In genomic region chr5:180461303-180461702, GRCh38 we compare ENCODE assay signal across 31 cellular contexts.
"Had no signal": no experiment of that assay in that cellular context is flagged by ENCODE, and none has a peak within 500 bp of the region (broad histone marks: within the 10 kb centered on the region; RNA-seq: fewer than 3 reads in every experiment).

No MANE protein-coding gene starts in this region.

- H3K27ac Mint-ChIP-seq: activated B cell treated with CpG ODN at 0.5 μM for 24 hours; activated CD4-positive, alpha-beta memory T cell treated with anti-CD3 and anti-CD28 coated beads for 36 hours; activated CD4-positive, alpha-beta T cell treated with anti-CD3 and anti-CD28 coated beads, Interleukin-2, amount 10 ng/mL, durations not matched to agents 24 days and 14 days; activated CD8-positive, alpha-beta memory T cell treated with anti-CD3 and anti-CD28 coated beads, Interleukin-2, amount 10 ng/mL, durations not matched to agents 7 days and 5 days; activated CD8-positive, alpha-beta T cell treated with anti-CD3 and anti-CD28 coated beads for 36 hours; activated naive CD4-positive, alpha-beta T cell treated with anti-CD3 and anti-CD28 coated beads, Interleukin-2, amount 10 ng/mL, durations not matched to agents 7 days and 5 days; activated naive CD4-positive, alpha-beta T cell treated with anti-CD3 and anti-CD28 coated beads, Interleukin-2, amount 50 U/mL, for 24 hours; activated naive CD8-positive, alpha-beta T cell; activated T-cell treated with anti-CD3 and anti-CD28 coated beads, Interleukin-2, amount 50 U/mL, for 72 hours; activated T-helper 1 cell treated with anti-CD3 and anti-CD28 coated beads, Interleukin-12 subunit alpha, Interleukin-12 subunit beta, Interleukin-2, Interleukin-4 antibody, amounts not matched to agents 30 ng/mL and 10 ng/mL and 1 ng/mL, durations not matched to agents 14 hours and 24 hours and 36 hours; activated T-helper 17 cell treated with anti-CD3 and anti-CD28 coated beads, Interleukin-2, amount 50 U/mL, for 72 hours; T-helper 1 cell treated with Interleukin-12 subunit alpha and Interleukin-12 subunit beta and Interleukin-4 antibody, amounts not matched to agents 30 μg/mL and 1 μg/mL, for 36 hours; T-helper 2 cell treated with Interferon-gamma antibody and Interleukin-4, amounts not matched to agents 5 μg/mL and 100 μg/mL, for 36 hours had no signal

- H3K36me3 Mint-ChIP-seq: activated CD4-positive, alpha-beta memory T cell treated with anti-CD3 and anti-CD28 coated beads for 36 hours; activated CD8-positive, alpha-beta memory T cell treated with anti-CD3 and anti-CD28 coated beads, Interleukin-2, amount 10 ng/mL, durations not matched to agents 7 days and 5 days; activated naive CD4-positive, alpha-beta T cell treated with anti-CD3 and anti-CD28 coated beads, Interleukin-2, amount 10 ng/mL, durations not matched to agents 7 days and 5 days; activated naive CD4-positive, alpha-beta T cell treated with anti-CD3 and anti-CD28 coated beads, Interleukin-2, amount 50 U/mL, for 24 hours; activated naive CD8-positive, alpha-beta T cell had no signal

- H3K27me3 Mint-ChIP-seq: activated CD4-positive, alpha-beta memory T cell treated with anti-CD3 and anti-CD28 coated beads for 36 hours; activated CD4-positive, alpha-beta T cell treated with anti-CD3 and anti-CD28 coated beads, Interleukin-2, amount 10 ng/mL, durations not matched to agents 24 days and 14 days; activated CD8-positive, alpha-beta memory T cell treated with anti-CD3 and anti-CD28 coated beads, Interleukin-2, amount 10 ng/mL, durations not matched to agents 7 days and 5 days; activated CD8-positive, alpha-beta T cell treated with anti-CD3 and anti-CD28 coated beads for 36 hours; activated naive CD8-positive, alpha-beta T cell had no signal

- H3K4me3 Mint-ChIP-seq: activated B cell treated with CpG ODN at 0.5 μM for 24 hours; activated CD4-positive, alpha-beta memory T cell treated with anti-CD3 and anti-CD28 coated beads for 36 hours; activated CD4-positive, alpha-beta T cell treated with anti-CD3 and anti-CD28 coated beads, Interleukin-2, amount 10 ng/mL, durations not matched to agents 24 days and 14 days; activated CD8-positive, alpha-beta memory T cell treated with anti-CD3 and anti-CD28 coated beads, Interleukin-2, amount 10 ng/mL, durations not matched to agents 7 days and 5 days; activated CD8-positive, alpha-beta T cell treated with anti-CD3 and anti-CD28 coated beads for 36 hours; activated naive CD4-positive, alpha-beta T cell treated with anti-CD3 and anti-CD28 coated beads, Interleukin-2, amount 10 ng/mL, durations not matched to agents 7 days and 5 days; activated naive CD4-positive, alpha-beta T cell treated with anti-CD3 and anti-CD28 coated beads, Interleukin-2, amount 50 U/mL, for 24 hours; activated naive CD8-positive, alpha-beta T cell; activated T-cell treated with anti-CD3 and anti-CD28 coated beads, Interleukin-2, amount 50 U/mL, for 4 hours; activated T-cell treated with anti-CD3 and anti-CD28 coated beads, Interleukin-2, amount 50 U/mL, for 72 hours; activated T-helper 1 cell treated with anti-CD3 and anti-CD28 coated beads, Interleukin-12 subunit alpha, Interleukin-12 subunit beta, Interleukin-2, Interleukin-4 antibody, amounts not matched to agents 30 ng/mL and 10 ng/mL and 1 ng/mL, durations not matched to agents 14 hours and 24 hours and 36 hours; activated T-helper 17 cell treated with anti-CD3 and anti-CD28 coated beads, Interleukin-2, amount 50 U/mL, for 72 hours; T-helper 1 cell treated with Interleukin-12 subunit alpha and Interleukin-12 subunit beta and Interleukin-4 antibody, amounts not matched to agents 30 μg/mL and 1 μg/mL, for 36 hours; T-helper 2 cell treated with Interferon-gamma antibody and Interleukin-4, amounts not matched to agents 5 μg/mL and 100 μg/mL, for 36 hours had no signal

- DNase-seq: activated B cell treated with CpG ODN at 0.5 μM for 24 hours; activated CD4-positive, alpha-beta memory T cell treated with anti-CD3 and anti-CD28 coated beads for 36 hours; activated CD4-positive, alpha-beta T cell treated with anti-CD3 and anti-CD28 coated beads for 4 hours; activated CD4-positive, alpha-beta T cell treated with anti-CD3 and anti-CD28 coated beads, Interleukin-2, amount 10 ng/mL, durations not matched to agents 24 days and 14 days; activated CD4-positive, alpha-beta T cell treated with anti-CD3 and anti-CD28 coated beads, Interleukin-2, amount 50 U/mL, for 1 hour; activated CD4-positive, alpha-beta T cell treated with anti-CD3 and anti-CD28 coated beads, Interleukin-2, amount 50 U/mL, for 4 hours; activated CD4-positive, CD25-positive, alpha-beta regulatory T cell treated with anti-CD3 and anti-CD28 coated beads, Interleukin-2, amount 50 U/mL, for 72 hours; activated CD8-positive, alpha-beta memory T cell treated with anti-CD3 and anti-CD28 coated beads, Interleukin-2, amount 10 ng/mL, durations not matched to agents 7 days and 5 days; activated CD8-positive, alpha-beta T cell treated with anti-CD3 and anti-CD28 coated beads for 36 hours; activated gamma-delta T cell; activated naive CD4-positive, alpha-beta T cell treated with anti-CD3 and anti-CD28 coated beads, Interleukin-2, amount 10 ng/mL, durations not matched to agents 7 days and 5 days; activated naive CD4-positive, alpha-beta T cell treated with Interleukin-2 at 50 U/mL for 16 hours; activated T-cell treated with anti-CD3 and anti-CD28 coated beads, Interleukin-2, amount 50 U/mL, for 4 hours; activated T-cell treated with anti-CD3 and anti-CD28 coated beads, Interleukin-2, amount 50 U/mL, for 72 hours; adrenal gland; amniotic stem cell; body of pancreas; brain microvascular endothelial cell; central memory CD4-positive, alpha-beta T cell; SW 1271; T-helper 1 cell; T-helper 2 cell; T-helper 9 cell had no signal

- H3K27me3 ChIP-seq: body of pancreas, brain microvascular endothelial cell, breast epithelium had no signal

- H3K27ac ChIP-seq: adrenal gland, body of pancreas, brain microvascular endothelial cell, breast epithelium, VCaP had no signal

- H3K4me1 Mint-ChIP-seq: activated B cell treated with CpG ODN at 0.5 μM for 24 hours; activated CD4-positive, alpha-beta T cell treated with anti-CD3 and anti-CD28 coated beads, Interleukin-2, amount 10 ng/mL, durations not matched to agents 24 days and 14 days; activated naive CD4-positive, alpha-beta T cell treated with anti-CD3 and anti-CD28 coated beads, Interleukin-2, amount 50 U/mL, for 24 hours; activated T-helper 17 cell treated with anti-CD3 and anti-CD28 coated beads, Interleukin-2, amount 50 U/mL, for 72 hours had no signal

- H3K4me1 ChIP-seq: adrenal gland, body of pancreas, breast epithelium had no signal

- ATAC-seq: activated CD8-positive, alpha-beta memory T cell treated with anti-CD3 and anti-CD28 coated beads, Interleukin-2, amount 10 ng/mL, durations not matched to agents 7 days and 5 days; activated CD8-positive, alpha-beta T cell treated with anti-CD3 and anti-CD28 coated beads for 36 hours; activated T-cell treated with anti-CD3 and anti-CD28 coated beads, Interleukin-2, amount 50 U/mL, for 4 hours; activated T-cell treated with anti-CD3 and anti-CD28 coated beads, Interleukin-2, amount 50 U/mL, for 72 hours; activated T-helper 17 cell treated with anti-CD3 and anti-CD28 coated beads, Interleukin-2, amount 50 U/mL, for 72 hours; body of pancreas had no signal

- H3K36me3 ChIP-seq: adrenal gland, brain microvascular endothelial cell, breast epithelium had no signal

- H3K9me3 Mint-ChIP-seq: activated B cell treated with CpG ODN at 0.5 μM for 24 hours; activated CD4-positive, alpha-beta memory T cell treated with anti-CD3 and anti-CD28 coated beads for 36 hours; activated CD4-positive, alpha-beta T cell treated with anti-CD3 and anti-CD28 coated beads, Interleukin-2, amount 10 ng/mL, durations not matched to agents 24 days and 14 days; activated CD8-positive, alpha-beta T cell treated with anti-CD3 and anti-CD28 coated beads for 36 hours; activated naive CD4-positive, alpha-beta T cell treated with anti-CD3 and anti-CD28 coated beads, Interleukin-2, amount 10 ng/mL, durations not matched to agents 7 days and 5 days; activated naive CD4-positive, alpha-beta T cell treated with anti-CD3 and anti-CD28 coated beads, Interleukin-2, amount 50 U/mL, for 24 hours; activated T-cell treated with anti-CD3 and anti-CD28 coated beads, Interleukin-2, amount 50 U/mL, for 4 hours; activated T-cell treated with anti-CD3 and anti-CD28 coated beads, Interleukin-2, amount 50 U/mL, for 72 hours; activated T-helper 1 cell treated with anti-CD3 and anti-CD28 coated beads, Interleukin-12 subunit alpha, Interleukin-12 subunit beta, Interleukin-2, Interleukin-4 antibody, amounts not matched to agents 30 ng/mL and 10 ng/mL and 1 ng/mL, durations not matched to agents 14 hours and 24 hours and 36 hours; activated T-helper 17 cell treated with anti-CD3 and anti-CD28 coated beads, Interleukin-2, amount 50 U/mL, for 72 hours; T-helper 1 cell treated with Interleukin-12 subunit alpha and Interleukin-12 subunit beta and Interleukin-4 antibody, amounts not matched to agents 30 μg/mL and 1 μg/mL, for 36 hours; T-helper 2 cell treated with Interferon-gamma antibody and Interleukin-4, amounts not matched to agents 5 μg/mL and 100 μg/mL, for 36 hours had no signal

- H3K9me3 ChIP-seq: adrenal gland, body of pancreas had no signal

- H3K4me3 ChIP-seq: adrenal gland, body of pancreas, breast epithelium had no signal
